In genomic region chr3:3179407-3180094, GRCh38 we compare ENCODE assay signal across 1 cellular context.
TF ChIP-seq lines count a peak whose summit lies in the region.

Gene CRBN, minus strand, starts transcription at chr3:3179691. Its CDS starts 4 bp downstream, at chr3:3179687.

TF ChIP-seq in K562, 482 proteins besides CTCF, POLR2A, EP300 and RAD21 (continued from another document and continues in another):
- no peak for TF ChIP-seq ZBTB34 (CRISPR knock-in tag; IDR thresholded peaks at IDR 0.05)
- peak; percentile 25; the same call in 1 of the 2 replicates for TF ChIP-seq ZBTB33 (CRISPR knock-in tag; IDR thresholded peaks at IDR 0.05)
- peak; percentile 84 for TF ChIP-seq MYC (IDR thresholded peaks at IDR 0.05; ENCODE audit: low read depth, low read length)
- TF ChIP-seq MYC (CRISPR knock-in tag; IDR thresholded peaks at IDR 0.05; ENCODE audit: borderline replicate concordance, low read depth), result peak; percentile 54; the same call in 1 of the 2 replicates
- TF ChIP-seq GATAD2B (IDR thresholded peaks at IDR 0.05; ENCODE audit: borderline replicate concordance), result peak; percentile 60; the same call in 1 of the 2 replicates
- TF ChIP-seq ZEB2 (IDR thresholded peaks at IDR 0.05), result no peak
- peak; percentile 94 for TF ChIP-seq POLR2B (IDR thresholded peaks at IDR 0.05; ENCODE audit: low read depth, partially characterized antibody)
- 0 out of 2 replicates have a peak, but pooled peaks have one; percentile 32 for TF ChIP-seq ZNF232 (CRISPR knock-in tag; IDR thresholded peaks at IDR 0.05)
- peak; percentile 56; the same call in 1 of the 2 replicates for TF ChIP-seq BHLHE40 (IDR thresholded peaks at IDR 0.05; ENCODE audit: low read length)
- TF ChIP-seq SMARCA4 (IDR thresholded peaks at IDR 0.05), result no peak
- TF ChIP-seq KAT7 (CRISPR knock-in tag; IDR thresholded peaks at IDR 0.05; ENCODE audit: borderline replicate concordance), result no peak; the same call in 1 of the 2 replicates
- TF ChIP-seq ATF4 (CRISPR knock-in tag; IDR thresholded peaks at IDR 0.05), result peak; percentile 36; the same call in 1 of the 2 replicates
- peak; percentile 87 for TF ChIP-seq PML (IDR thresholded peaks at IDR 0.05; ENCODE audit: low read length)
- peak; percentile 76; the same call in 1 of the 2 replicates for TF ChIP-seq POLR2AphosphoS2 (IDR thresholded peaks at IDR 0.05; ENCODE audit: low read length)
- 0 out of 2 replicates have a peak, but pooled peaks have one; percentile 65 for TF ChIP-seq RNF2 (IDR thresholded peaks at IDR 0.05)
- TF ChIP-seq ZBTB1 (CRISPR knock-in tag; IDR thresholded peaks at IDR 0.05; ENCODE audit: borderline replicate concordance, low read depth), result peak; percentile 7; the same call in 1 of the 2 replicates
- TF ChIP-seq NCOR1 (IDR thresholded peaks at IDR 0.05), result peak; percentile 38; the same call in 1 of the 2 replicates
- no peak for TF ChIP-seq ZNF512 (tag; IDR thresholded peaks at IDR 0.05)
- peak; percentile 17 for TF ChIP-seq NEUROD1 (IDR thresholded peaks at IDR 0.05; ENCODE audit: borderline replicate concordance, low read depth, low read length, partially characterized antibody)
- no peak for TF ChIP-seq KLF13 (tag; IDR thresholded peaks at IDR 0.05; ENCODE audit: borderline replicate concordance, low read depth)
- peak; percentile 96 for TF ChIP-seq SUPT5H (IDR thresholded peaks at IDR 0.05)
- peak in 1 of 2 experiments; percentile 80; a peak in 2 of 4 replicates for TF ChIP-seq NONO (IDR thresholded peaks at IDR 0.05; ENCODE audit: low read depth in 2 of 2, low read length in 1 of 2)
- peak; percentile 65; the same call in 1 of the 2 replicates for TF ChIP-seq ZNF766 (CRISPR knock-in tag; conservative IDR thresholded peaks at IDR 0.05)
- TF ChIP-seq THAP12 (CRISPR knock-in tag; IDR thresholded peaks at IDR 0.05), result peak; percentile 77; the same call in 1 of the 2 replicates
- no peak for TF ChIP-seq ZNF282 (CRISPR knock-in tag; IDR thresholded peaks at IDR 0.05)
- 0 out of 4 replicates have a peak, but pooled peaks of 1 of the 2 experiments have one; percentile 69 for TF ChIP-seq RCOR1 (IDR thresholded peaks at IDR 0.05; ENCODE audit: borderline replicate concordance in 1 of 2, low read depth in 2 of 2, low read length in 2 of 2)
- TF ChIP-seq CBX3 (IDR thresholded peaks at IDR 0.05; ENCODE audit: borderline replicate concordance in 1 of 2, low read length in 2 of 2), result peak in 1 of 2 experiments; percentile 79; a peak in 1 of 3 replicates
- TF ChIP-seq FOXP4 (CRISPR knock-in tag; IDR thresholded peaks at IDR 0.05; ENCODE audit: borderline replicate concordance), result no peak
- TF ChIP-seq CBFB (CRISPR knock-in tag; IDR thresholded peaks at IDR 0.05), result peak; percentile 70; the same call in 1 of the 2 replicates
- peak; percentile 58; the same call in 1 of the 2 replicates for TF ChIP-seq SAFB (IDR thresholded peaks at IDR 0.05; ENCODE audit: borderline replicate concordance, low read depth, low read length)
- TF ChIP-seq DACH1 (IDR thresholded peaks at IDR 0.05; ENCODE audit: partially characterized antibody), result peak; percentile 34
- peak; percentile 95; the same call in 1 of the 2 replicates for TF ChIP-seq HMGXB4 (CRISPR knock-in tag; IDR thresholded peaks at IDR 0.05)
- peak; percentile 89 for TF ChIP-seq CXXC5 (CRISPR knock-in tag; IDR thresholded peaks at IDR 0.05)
- TF ChIP-seq SMAD1 (IDR thresholded peaks at IDR 0.05; ENCODE audit: low read depth, low read length, partially characterized antibody), result peak; percentile 73
- TF ChIP-seq SRSF9 (IDR thresholded peaks at IDR 0.05; ENCODE audit: borderline replicate concordance, low read depth, low read length), result no peak
- no peak for TF ChIP-seq ZNF384 (IDR thresholded peaks at IDR 0.05; ENCODE audit: low read depth, low read length)
- peak; percentile 59 for TF ChIP-seq SP2 (IDR thresholded peaks at IDR 0.05; ENCODE audit: extremely low read depth, low read depth, low read length, poor library complexity, severe bottlenecking)
- no peak for TF ChIP-seq TEAD4 (IDR thresholded peaks at IDR 0.05; ENCODE audit: low read length)
- TF ChIP-seq TEAD4 (CRISPR knock-in tag; IDR thresholded peaks at IDR 0.05; ENCODE audit: borderline replicate concordance), result no peak
- TF ChIP-seq MAX (CRISPR knock-in tag; IDR thresholded peaks at IDR 0.05), result peak; percentile 77
- peak; percentile 35; the same call in 1 of the 2 replicates for TF ChIP-seq TRIM28 (IDR thresholded peaks at IDR 0.05)
- peak; percentile 12; the same call in 1 of the 2 replicates for TF ChIP-seq EHMT2 (IDR thresholded peaks at IDR 0.05)
- no peak; the same call in 1 of the 2 replicates for TF ChIP-seq ZBTB12 (CRISPR knock-in tag; IDR thresholded peaks at IDR 0.05)
- peak; percentile 88; the same call in 1 of the 2 replicates for TF ChIP-seq HDAC2 (IDR thresholded peaks at IDR 0.05)
- TF ChIP-seq OTX1 (CRISPR knock-in tag; IDR thresholded peaks at IDR 0.05), result 0 out of 2 replicates have a peak, but pooled peaks have one; percentile 3
- TF ChIP-seq SMAD4 (CRISPR knock-in tag; conservative IDR thresholded peaks at IDR 0.05), result peak; percentile 86
- peak; percentile 46; the same call in 1 of the 2 replicates for TF ChIP-seq SMAD3 (CRISPR knock-in tag; conservative IDR thresholded peaks at IDR 0.05)
- TF ChIP-seq GATAD2A (IDR thresholded peaks at IDR 0.05), result 0 out of 2 replicates have a peak, but pooled peaks have one; percentile 71
- TF ChIP-seq NR4A1 (CRISPR knock-in tag; IDR thresholded peaks at IDR 0.05), result 0 out of 2 replicates have a peak, but pooled peaks have one; percentile 82
- TF ChIP-seq NR4A1 (tag; IDR thresholded peaks at IDR 0.05), result 0 out of 2 replicates have a peak, but pooled peaks have one; percentile 73
- no peak for TF ChIP-seq MTF1 (CRISPR knock-in tag; IDR thresholded peaks at IDR 0.05; ENCODE audit: borderline replicate concordance)
- no peak for TF ChIP-seq PCBP2 (IDR thresholded peaks at IDR 0.05; ENCODE audit: low read depth, low read length, poor library complexity, severe bottlenecking)
- peak; percentile 86 for TF ChIP-seq ZNF76 (CRISPR knock-in tag; IDR thresholded peaks at IDR 0.05; ENCODE audit: borderline replicate concordance)
- peak; percentile 100 for TF ChIP-seq SIN3B (IDR thresholded peaks at IDR 0.05; ENCODE audit: low read depth)
- TF ChIP-seq SIN3A (IDR thresholded peaks at IDR 0.05; ENCODE audit: borderline replicate concordance in 2 of 2, control insufficient read depth in 1 of 2, low read depth in 2 of 2, low read length in 2 of 2), result peak; percentile 17 to 56; a peak in 1 of 4 replicates
- peak; percentile 90 for TF ChIP-seq ZNF511 (CRISPR knock-in tag; IDR thresholded peaks at IDR 0.05)
- no peak for TF ChIP-seq SRSF1 (IDR thresholded peaks at IDR 0.05; ENCODE audit: low read depth, low read length)
